Comparison of ENCODE assay signal across 10 cellular contexts in the genomic region with DNA sequence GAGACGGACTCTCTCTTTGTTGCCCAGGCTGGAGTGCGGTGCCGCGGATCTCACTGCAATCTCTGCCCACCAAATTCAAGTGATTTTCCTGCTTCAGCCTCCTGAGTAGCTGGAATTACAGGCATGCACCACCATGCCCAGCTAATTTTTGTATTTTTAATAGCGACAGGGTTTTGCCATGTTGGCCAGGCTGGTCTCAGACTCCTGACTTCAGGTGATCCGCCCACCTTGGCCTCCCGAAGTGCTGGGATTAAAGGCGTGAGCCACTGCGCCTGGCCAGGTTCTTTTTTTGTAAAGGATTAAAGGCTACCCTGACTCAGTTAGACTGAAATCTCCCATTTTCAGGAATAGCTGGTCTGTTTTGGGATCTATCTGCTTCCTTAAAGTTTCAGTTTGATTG. TPM values are rescaled to one million over a fixed set of nuclear protein-coding genes. Genes with fewer than 3 reads are reported as not detected.
"Had no signal": no experiment of that assay in that cellular context is flagged by ENCODE, and none has a peak within 500 bp of the region (broad histone marks: within the 10 kb centered on the region; RNA-seq: fewer than 3 reads in every experiment).

No MANE protein-coding gene starts in this region.

RNA-seq across cellular contexts. Expression of gene TBX2, which starts 40.1 kb away (rescaled TPM):
- total RNA-seq: activated B cell treated with CpG ODN at 0.5 μM for 24 hours; activated CD4-positive, alpha-beta memory T cell treated with anti-CD3 and anti-CD28 coated beads, Interleukin-2, amount 10 ng/mL, durations not matched to agents 7 days and 5 days; activated CD4-positive, alpha-beta T cell treated with anti-CD3 and anti-CD28 coated beads for 36 hours; activated CD4-positive, alpha-beta T cell treated with anti-CD3 and anti-CD28 coated beads, Interleukin-2, amount 10 ng/mL, durations not matched to agents 24 days and 14 days; activated CD8-positive, alpha-beta memory T cell treated with anti-CD3 and anti-CD28 coated beads for 36 hours; activated CD8-positive, alpha-beta memory T cell treated with anti-CD3 and anti-CD28 coated beads, Interleukin-2, amount 10 ng/mL, durations not matched to agents 7 days and 5 days; activated CD8-positive, alpha-beta T cell treated with anti-CD3 and anti-CD28 coated beads for 36 hours; activated CD8-positive, alpha-beta T cell treated with anti-CD3 and anti-CD28 coated beads, Interleukin-2, amount 10 ng/mL, durations not matched to agents 7 days and 5 days; T-helper 1 cell treated with Interleukin-12 subunit alpha and Interleukin-12 subunit beta and Interleukin-4 antibody, amounts not matched to agents 30 ng/mL and 1 ng/mL, for 36 hours; T-helper 2 cell treated with Interferon-gamma antibody and Interleukin-4, amounts not matched to agents 100 ng/mL and 5 ng/mL, for 36 hours had no signal
